ENCODE assay signal across 8 cellular contexts in genomic region chr18:79625195-79625923, GRCh38. TPM values are rescaled to one million over a fixed set of nuclear protein-coding genes. Genes with fewer than 3 reads are reported as not detected.
DNase-seq lines count a peak whose midpoint lies in the region; ATAC-seq and TF ChIP-seq lines count a peak whose summit lies in the region.

No MANE protein-coding gene starts in this region.

- H3K4me1 ChIP-seq in neural progenitor cell: no peaks in the 10 kb centered on the region

- H3K9me3 ChIP-seq in neural progenitor cell (ENCODE audit: low read depth): no peaks in the 10 kb centered on the region

- H2AFZ ChIP-seq in neural progenitor cell (replicated peaks): no peak overlapping the region

- H3K36me3 ChIP-seq in neural progenitor cell: no peaks in the 10 kb centered on the region

- H3K79me2 ChIP-seq in neural progenitor cell (ENCODE audit: low read depth): no peaks in the 10 kb centered on the region

- ATAC-seq in GM21423 (IDR thresholded peaks at IDR 0.05; ENCODE audit: unreplicated experiment) (peak; percentile 86), Right ventricle myocardium superior (ENCODE audit: poor library complexity) (peak; percentile 67)

- H3K27ac ChIP-seq in neural progenitor cell: no peak overlapping the region

- no peak overlapping the region for H3K4me2 ChIP-seq in neural progenitor cell

- no peak for TF ChIP-seq CTCF in GM12865 (IDR thresholded peaks at IDR 0.05; ENCODE audit: insufficient read depth, low read depth, low read length, missing control alignments)
- TF ChIP-seq CTCF in neural progenitor cell (IDR thresholded peaks at IDR 0.05): no peak

- peak overlapping the region; percentile 53 to 78 (median 71) for H3K27ac Mint-ChIP-seq in IgD-negative memory B cell
- no peak overlapping the region for H3K27ac Mint-ChIP-seq in neural progenitor cell

- no peaks in the 10 kb centered on the region for H4K20me1 ChIP-seq in neural progenitor cell (ENCODE audit: low read depth)

- H3K27me3 Mint-ChIP-seq in IgD-negative memory B cell (no peaks in the 10 kb centered on the region), neural progenitor cell (ENCODE audit: insufficient read depth, low read depth) (peaks cover 9% of the 10 kb centered on the region)

- H3K9me3 Mint-ChIP-seq in IgD-negative memory B cell (no peaks in the 10 kb centered on the region), neural progenitor cell (no peaks in the 10 kb centered on the region)

- H3K9ac ChIP-seq in neural progenitor cell: no peak overlapping the region

- DNase-seq in GM12865 (ENCODE audit: low read depth) (peak; percentile 63), Right ventricle myocardium superior (no peak), DMS 273 (lab: John Stamatoyannopoulos, UW; ENCODE audit: unreplicated experiment) (no peak), NCI-H526 treated with DMSO at 0.1 percent for 48 hours (lab: John Stamatoyannopoulos, UW) (no peak), neural progenitor cell (ENCODE audit: low spot score) (no peak), NCI-H446 treated with DMSO at 0.1 percent for 48 hours (lab: John Stamatoyannopoulos, UW) (no peak)

- H3K4me3 ChIP-seq in GM12865 (ENCODE audit: low read depth, low read length) (no peak overlapping the region), neural progenitor cell (no peak overlapping the region)

- H3K27me3 ChIP-seq in neural progenitor cell: no peaks in the 10 kb centered on the region

- no peaks in the 10 kb centered on the region for H3F3A ChIP-seq in neural progenitor cell (ENCODE audit: low read depth)

- H3K4me1 Mint-ChIP-seq in IgD-negative memory B cell (peaks cover 33 to 42% (median 35%) of the 10 kb centered on the region in 3 donors), neural progenitor cell (peaks cover 11% of the 10 kb centered on the region)

- peaks cover 2% of the 10 kb centered on the region for H3K36me3 Mint-ChIP-seq in IgD-negative memory B cell
- no peaks in the 10 kb centered on the region for H3K36me3 Mint-ChIP-seq in neural progenitor cell

- intact Hi-C loops in Right ventricle myocardium superior (cut with DNase I): no loop called here

- H3K4me3 Mint-ChIP-seq in IgD-negative memory B cell (peak overlapping the region; percentile 62 to 92 (median 82)), neural progenitor cell (no peak overlapping the region)

RNA-seq across cellular contexts. Expression of gene CTDP1, which starts 54.2 kb away (rescaled TPM):
- 12.1 TPM for polyA plus RNA-seq in IgD-negative memory B cell
- total RNA-seq in Right ventricle myocardium superior (8.7 TPM), neural progenitor cell (ENCODE audit: low replicate concordance) (11.8 and 25.9 TPM in 2 replicates)
